In genomic region chr5:133319905-133320520, GRCh38 we compare ENCODE assay signal across 16 cellular contexts.
DNase-seq lines count a peak whose midpoint lies in the region; ATAC-seq and TF ChIP-seq lines count a peak whose summit lies in the region.
"Had no signal": no experiment of that assay in that cellular context is flagged by ENCODE, and none has a peak within 500 bp of the region (broad histone marks: within the 10 kb centered on the region; RNA-seq: fewer than 3 reads in every experiment).

No MANE protein-coding gene starts in this region.

- no TSS peak for BruUV-seq in MCF 10A (replicated peaks; lab: Mats Ljungman, UMichigan)
- no TSS peak for BruUV-seq in PC-3 (replicated peaks; lab: Mats Ljungman, UMichigan)

- peak; percentile 36 for DNase-seq in MCF 10A (ENCODE audit: unreplicated experiment)
- DNase-seq in breast epithelium (ENCODE audit: low spot score in 2 of 2) = no peak
- DNase-seq in PC-3 = peak; percentile 32
- peak; percentile 10 to 32 for DNase-seq in foreskin keratinocyte
- no peak for DNase-seq in type B pancreatic cell (ENCODE audit: extremely low spot score, unreplicated experiment)
- DNase-seq in NCI-H526 treated with DMSO at 0.1 percent for 48 hours (lab: John Stamatoyannopoulos, UW) = no peak
- no peak for DNase-seq in activated CD4-positive, alpha-beta memory T cell treated with anti-CD3 and anti-CD28 coated beads, Interleukin-2, amount 10 ng/mL, durations not matched to agents 7 days and 5 days
- DNase-seq: activated naive CD8-positive, alpha-beta T cell treated with anti-CD3 and anti-CD28 coated beads, Interleukin-2, amount 50 U/mL, for 24 hours; DMS79; NCI-H1417; NCI-H510A; WERI-Rb-1 had no signal

- H3K27ac Mint-ChIP-seq in MCF 10A (ENCODE audit: low read depth, unreplicated experiment) (no peak overlapping the region), type B pancreatic cell (peak overlapping the region; percentile 34)
- no peak overlapping the region for H3K27ac Mint-ChIP-seq in activated CD4-positive, alpha-beta memory T cell treated with anti-CD3 and anti-CD28 coated beads, Interleukin-2, amount 10 ng/mL, durations not matched to agents 7 days and 5 days
- H3K27ac Mint-ChIP-seq: activated naive CD8-positive, alpha-beta T cell treated with anti-CD3 and anti-CD28 coated beads, Interleukin-2, amount 50 U/mL, for 24 hours; mesothelial cell of epicardium had no signal

- H3K27ac ChIP-seq in breast epithelium (no peak overlapping the region), PC-3 (ENCODE audit: low read length) (no peak overlapping the region), foreskin keratinocyte (no peak overlapping the region)
- H3K27ac ChIP-seq: coronary artery, SJSA1, WERI-Rb-1 had no signal

- H3K4me3 ChIP-seq in breast epithelium (no peak overlapping the region), PC-3 (ENCODE audit: low read length) (no peak overlapping the region)
- H3K4me3 ChIP-seq: coronary artery, SJSA1 had no signal

- H3K36me3 Mint-ChIP-seq in MCF 10A (ENCODE audit: insufficient read depth, unreplicated experiment) (no peaks in the 10 kb centered on the region), type B pancreatic cell (no peaks in the 10 kb centered on the region)
- no peaks in the 10 kb centered on the region for H3K36me3 Mint-ChIP-seq in activated CD4-positive, alpha-beta memory T cell treated with anti-CD3 and anti-CD28 coated beads, Interleukin-2, amount 10 ng/mL, durations not matched to agents 7 days and 5 days (ENCODE audit: low read depth)
- H3K36me3 Mint-ChIP-seq: mesothelial cell of epicardium had no signal

- no peaks in the 10 kb centered on the region for H4K20me1 ChIP-seq in PC-3 (ENCODE audit: low read length)

- H3K9me3 ChIP-seq in breast epithelium = no peaks in the 10 kb centered on the region
- H3K9me3 ChIP-seq in PC-3 (ENCODE audit: low read length) = no peaks in the 10 kb centered on the region
- H3K9me3 ChIP-seq: SJSA1 had no signal

- H2AFZ ChIP-seq in PC-3 (ENCODE audit: low read length) = no peak overlapping the region

- TF ChIP-seq POLR2A in breast epithelium (IDR thresholded peaks at IDR 0.05) = no peak

- H3F3A ChIP-seq in PC-3 (ENCODE audit: low read length, unreplicated experiment) = no peaks in the 10 kb centered on the region

- CTCF ChIA-PET in MCF 10A (lab: Yijun Ruan, JAX) (interaction anchor here (0.5 to 10.7 kb wide), 29 partner anchors 9 to 549 kb away, joined by 3 to 82 read pairs (median 3); no protein-coding TSS in a partner anchor), PC-3 (lab: Charles Lee) (interaction anchor here (0.8 kb wide), 1 partner anchor 21 kb away, joined by 3 read pairs; no protein-coding TSS in a partner anchor)
- CTCF ChIA-PET in activated CD4-positive, alpha-beta memory T cell treated with anti-CD3 and anti-CD28 coated beads, Interleukin-2, amount 10 ng/mL, durations not matched to agents 7 days and 5 days (lab: Charles Lee) = interaction anchor here (0.6 kb wide), 1 partner anchor 47 kb away, joined by 5 read pairs; no protein-coding TSS in a partner anchor

- no peaks in the 10 kb centered on the region for H3K27me3 ChIP-seq in breast epithelium
- no peaks in the 10 kb centered on the region for H3K27me3 ChIP-seq in PC-3 (ENCODE audit: low read length)
- peaks cover 3% of the 10 kb centered on the region for H3K27me3 ChIP-seq in foreskin keratinocyte

- peak; percentile 48 for TF ChIP-seq CTCF in MCF 10A (IDR thresholded peaks at IDR 0.05; ENCODE audit: unreplicated experiment)
- no peak for TF ChIP-seq CTCF in breast epithelium (IDR thresholded peaks at IDR 0.05)
- peak; percentile 52; the same call in 1 of the 2 replicates for TF ChIP-seq CTCF in PC-3 (conservative IDR thresholded peaks at IDR 0.05; ENCODE audit: low read depth, low read length)
- TF ChIP-seq CTCF in foreskin keratinocyte (conservative IDR thresholded peaks at IDR 0.05) = peak; percentile 66
- peak; percentile 16 for TF ChIP-seq CTCF in type B pancreatic cell (conservative IDR thresholded peaks at IDR 0.05)

- intact Hi-C loops in MCF 10A (cut with micrococcal nuclease) = loop anchor here (1.0 kb wide), 1 partner anchor 209 kb away; no protein-coding TSS in a partner anchor
- intact Hi-C loops in breast epithelium (cut with DNase I; ENCODE audit: low total_unique reads) = no loop called here
- intact Hi-C loops in PC-3 (cut with micrococcal nuclease) = no loop called here

- no peaks in the 10 kb centered on the region for H3K9me2 ChIP-seq in PC-3 (replicated peaks; ENCODE audit: low read length)

- H3K9ac ChIP-seq in PC-3 (ENCODE audit: low read length) = no peak overlapping the region

- no peaks in the 10 kb centered on the region for H3K27me3 Mint-ChIP-seq in MCF 10A (ENCODE audit: insufficient read depth, unreplicated experiment)
- H3K27me3 Mint-ChIP-seq in type B pancreatic cell = no peaks in the 10 kb centered on the region
- H3K27me3 Mint-ChIP-seq in activated CD4-positive, alpha-beta memory T cell treated with anti-CD3 and anti-CD28 coated beads, Interleukin-2, amount 10 ng/mL, durations not matched to agents 7 days and 5 days = no peaks in the 10 kb centered on the region

- POLR2A ChIA-PET in MCF 10A (lab: Yijun Ruan, JAX) = interaction anchor here (1.0 to 1.5 kb wide), 3 partner anchors 11 to 209 kb away, joined by 3 to 8 read pairs (median 5); no protein-coding TSS in a partner anchor
- POLR2A ChIA-PET in PC-3 (lab: Charles Lee; ENCODE audit: unreplicated experiment) = no interaction called here
- POLR2A ChIA-PET in activated CD4-positive, alpha-beta memory T cell treated with anti-CD3 and anti-CD28 coated beads, Interleukin-2, amount 10 ng/mL, durations not matched to agents 7 days and 5 days (lab: Charles Lee) = no interaction called here

- ATAC-seq in PC-3 = peak; percentile 46
- ATAC-seq in foreskin keratinocyte = peak; percentile 13
- ATAC-seq in HG02571 (IDR thresholded peaks at IDR 0.05; ENCODE audit: unreplicated experiment) = no peak
- ATAC-seq: activated naive CD8-positive, alpha-beta T cell treated with anti-CD3 and anti-CD28 coated beads, Interleukin-2, amount 50 U/mL, for 24 hours had no signal

- H3K4me2 ChIP-seq in PC-3 (ENCODE audit: low read length) = no peak overlapping the region

- H3K4me3 Mint-ChIP-seq in MCF 10A (ENCODE audit: unreplicated experiment) = no peak overlapping the region
- no peak overlapping the region for H3K4me3 Mint-ChIP-seq in type B pancreatic cell
- H3K4me3 Mint-ChIP-seq in activated CD4-positive, alpha-beta memory T cell treated with anti-CD3 and anti-CD28 coated beads, Interleukin-2, amount 10 ng/mL, durations not matched to agents 7 days and 5 days = no peak overlapping the region
- H3K4me3 Mint-ChIP-seq: activated naive CD8-positive, alpha-beta T cell treated with anti-CD3 and anti-CD28 coated beads, Interleukin-2, amount 50 U/mL, for 24 hours; mesothelial cell of epicardium had no signal

- no peaks in the 10 kb centered on the region for H3K9me3 Mint-ChIP-seq in MCF 10A (ENCODE audit: unreplicated experiment)
- H3K9me3 Mint-ChIP-seq in type B pancreatic cell = no peaks in the 10 kb centered on the region
- H3K9me3 Mint-ChIP-seq in activated CD4-positive, alpha-beta memory T cell treated with anti-CD3 and anti-CD28 coated beads, Interleukin-2, amount 10 ng/mL, durations not matched to agents 7 days and 5 days = no peaks in the 10 kb centered on the region
- H3K9me3 Mint-ChIP-seq: activated naive CD8-positive, alpha-beta T cell treated with anti-CD3 and anti-CD28 coated beads, Interleukin-2, amount 50 U/mL, for 24 hours; mesothelial cell of epicardium had no signal

- H3K36me3 ChIP-seq in breast epithelium (no peaks in the 10 kb centered on the region), PC-3 (ENCODE audit: low read depth, low read length) (no peaks in the 10 kb centered on the region)
- H3K36me3 ChIP-seq: SJSA1, WERI-Rb-1 had no signal

- H3K4me1 ChIP-seq in breast epithelium (no peaks in the 10 kb centered on the region), PC-3 (ENCODE audit: insufficient read depth, low read length) (no peaks in the 10 kb centered on the region), foreskin keratinocyte (no peaks in the 10 kb centered on the region)
- H3K4me1 ChIP-seq: SJSA1 had no signal

- H3K79me2 ChIP-seq in PC-3 (ENCODE audit: low read length) = no peaks in the 10 kb centered on the region

- H3K4me1 Mint-ChIP-seq in MCF 10A (ENCODE audit: insufficient read depth, unreplicated experiment) = no peaks in the 10 kb centered on the region
- H3K4me1 Mint-ChIP-seq in type B pancreatic cell (ENCODE audit: unreplicated experiment) = peaks cover 4% of the 10 kb centered on the region
- peaks cover 9% of the 10 kb centered on the region for H3K4me1 Mint-ChIP-seq in activated CD4-positive, alpha-beta memory T cell treated with anti-CD3 and anti-CD28 coated beads, Interleukin-2, amount 10 ng/mL, durations not matched to agents 7 days and 5 days

Comparison
In these comparisons a context has a peak if more than half of its experiments do, and no peak if none do; other contexts are left out.
1. DNase-seq: peak in MCF 10A (single experiment), PC-3 (single experiment) and foreskin keratinocyte (2 of 2); none in breast epithelium (0 of 2), type B pancreatic cell (single experiment), NCI-H526 treated with DMSO at 0.1 percent for 48 hours (single experiment) and activated CD4-positive, alpha-beta memory T cell treated with anti-CD3 and anti-CD28 coated beads, Interleukin-2, amount 10 ng/mL, durations not matched to agents 7 days and 5 days (single experiment).
2. CTCF ChIP-seq: peak in MCF 10A (single experiment), PC-3 (single experiment), foreskin keratinocyte (single experiment) and type B pancreatic cell (single experiment); none in breast epithelium (0 of 3).